In genomic region chr10:114017266-114017665, GRCh38 we compare ENCODE assay signal across 2 cellular contexts.
TF ChIP-seq lines count a peak whose summit lies in the region.

No MANE protein-coding gene starts in this region.

TF ChIP-seq in GM12891, 5 proteins besides CTCF, POLR2A, EP300 and RAD21:
- no peak for TF ChIP-seq POLR2AphosphoS5 (IDR thresholded peaks at IDR 0.05; ENCODE audit: low read depth, low read length)
- TF ChIP-seq SPI1 (IDR thresholded peaks at IDR 0.05; ENCODE audit: low read depth, low read length): no peak
- TF ChIP-seq POU2F2 (IDR thresholded peaks at IDR 0.05; ENCODE audit: low read depth, low read length): no peak
- no peak for TF ChIP-seq TAF1 (IDR thresholded peaks at IDR 0.05; ENCODE audit: low read depth, low read length)
- TF ChIP-seq PAX5 (IDR thresholded peaks at IDR 0.05; ENCODE audit: insufficient read depth, low read length, severe bottlenecking): no peak

TF ChIP-seq in HepG2, 621 proteins besides CTCF, POLR2A, EP300 and RAD21:
- TF ChIP-seq ZNF577 (CRISPR knock-in tag; IDR thresholded peaks at IDR 0.05; ENCODE audit: borderline replicate concordance, low read depth) (no peak), ZNF496 (CRISPR knock-in tag; IDR thresholded peaks at IDR 0.05; ENCODE audit: insufficient replicate concordance) (no peak), JARID2 (CRISPR knock-in tag; IDR thresholded peaks at IDR 0.05; ENCODE audit: insufficient replicate concordance) (no peak), HMGXB4 (CRISPR knock-in tag; IDR thresholded peaks at IDR 0.05; ENCODE audit: borderline replicate concordance in 1 of 2, low read depth in 1 of 2) (no peak), FOXA3 (CRISPR knock-in tag; IDR thresholded peaks at IDR 0.05) (no peak), ELF4 (CRISPR knock-in tag; IDR thresholded peaks at IDR 0.05; ENCODE audit: borderline replicate concordance) (no peak), ZNF780A (CRISPR knock-in tag; IDR thresholded peaks at IDR 0.05) (no peak), LRRFIP1 (CRISPR knock-in tag; conservative IDR thresholded peaks at IDR 0.05) (no peak), ZBTB46 (CRISPR knock-in tag; IDR thresholded peaks at IDR 0.05; ENCODE audit: borderline replicate concordance) (no peak)
